Comparison of ENCODE assay signal across 1 cellular context in genomic region chr20:57627972-57628650, GRCh38.
TF ChIP-seq lines count a peak whose summit lies in the region.

No MANE protein-coding gene starts in this region.

TF ChIP-seq in liver, 16 proteins besides CTCF, POLR2A, EP300 and RAD21 (continued from another document):
- TF ChIP-seq REST (IDR thresholded peaks at IDR 0.05), result no peak
- no peak for TF ChIP-seq YY1 (IDR thresholded peaks at IDR 0.05)
- no peak for TF ChIP-seq TAF1 (conservative IDR thresholded peaks at IDR 0.05)
- TF ChIP-seq MAX (IDR thresholded peaks at IDR 0.05), result no peak
- TF ChIP-seq EGR1 (IDR thresholded peaks at IDR 0.05; ENCODE audit: low read depth in 2 of 2), result no peak
- no peak for TF ChIP-seq JUND (IDR thresholded peaks at IDR 0.05)
- no peak for TF ChIP-seq ZBTB33 (IDR thresholded peaks at IDR 0.05)
- no peak for TF ChIP-seq FOXA2 (IDR thresholded peaks at IDR 0.05)
- no peak for TF ChIP-seq HNF4G (IDR thresholded peaks at IDR 0.05)
- TF ChIP-seq FOXA1 (IDR thresholded peaks at IDR 0.05), result no peak
- no peak for TF ChIP-seq GABPA (IDR thresholded peaks at IDR 0.05 in 1 of 2, conservative IDR thresholded peaks at IDR 0.05 in 1 of 2)
